Comparison of ENCODE assay signal across 17 cellular contexts in the genomic region with DNA sequence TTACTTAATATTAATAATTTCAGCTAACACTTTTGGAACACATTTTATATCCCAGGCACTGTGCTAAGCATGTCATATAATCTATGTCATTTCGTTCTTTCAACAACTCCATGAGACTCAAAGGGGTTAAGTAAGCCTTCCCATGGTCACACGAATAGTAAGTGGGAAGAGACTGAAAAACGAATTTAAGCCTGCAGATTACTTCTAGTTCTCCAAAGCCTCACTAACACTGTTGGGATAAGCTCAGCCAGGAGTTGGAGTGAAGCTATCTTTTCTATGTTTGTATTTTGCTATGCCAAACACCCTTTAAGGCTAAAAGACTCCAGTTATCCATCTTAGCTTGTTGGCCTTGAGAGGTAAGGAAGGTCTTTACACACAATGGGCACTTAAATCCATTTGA.
A peak's percentile ranks its signal among the peaks of the same experiment; 100 is the strongest.
DNase-seq lines count a peak whose midpoint lies in the region; ATAC-seq and TF ChIP-seq lines count a peak whose summit lies in the region.
"Had no signal": no experiment of that assay in that cellular context is flagged by ENCODE, and none has a peak within 500 bp of the region (broad histone marks: within the 10 kb centered on the region; RNA-seq: fewer than 3 reads in every experiment).

No MANE protein-coding gene starts in this region.

- no peak overlapping the region for H3T11ph ChIP-seq in H9 (ENCODE audit: low read length)

- no peak for ATAC-seq in naive thymus-derived CD4-positive, alpha-beta T cell
- ATAC-seq: HCT116, Panc1 had no signal

- H3K9me3 Mint-ChIP-seq in H9: peaks cover 27% of the 10 kb centered on the region in 2 experiments
- peaks cover 39% of the 10 kb centered on the region for H3K9me3 Mint-ChIP-seq in endodermal cell
- peaks cover 3 to 27% (median 11%) of the 10 kb centered on the region in 11 donors for H3K9me3 Mint-ChIP-seq in naive thymus-derived CD4-positive, alpha-beta T cell

- no peak overlapping the region for H3K14ac ChIP-seq in H9 (ENCODE audit: insufficient read depth, low read length)

- H2BK15ac ChIP-seq in H9 (ENCODE audit: low read depth, low read length): no peak overlapping the region

- TF ChIP-seq CTCF in H9 (conservative IDR thresholded peaks at IDR 0.05) (no peak), endodermal cell (conservative IDR thresholded peaks at IDR 0.05) (no peak), suprapubic skin (IDR thresholded peaks at IDR 0.05) (no peak), PC-9 (conservative IDR thresholded peaks at IDR 0.05) (no peak)

- CTCF ChIA-PET in naive thymus-derived CD4-positive, alpha-beta T cell (lab: Charles Lee): no interaction called here
- CTCF ChIA-PET in PC-9 (lab: Charles Lee): no interaction called here

- TF ChIP-seq EP300 in suprapubic skin (IDR thresholded peaks at IDR 0.05): no peak

- H3K79me2 ChIP-seq in H9 (ENCODE audit: insufficient read depth, low read length) (no peaks in the 10 kb centered on the region), PC-9 (ENCODE audit: low read depth) (no peaks in the 10 kb centered on the region)

- H2AFZ ChIP-seq in H9 (ENCODE audit: low read length): no peak overlapping the region
- no peak overlapping the region for H2AFZ ChIP-seq in PC-9

- intact Hi-C loops in naive thymus-derived CD4-positive, alpha-beta T cell (cut with micrococcal nuclease): no loop called here
- intact Hi-C loops in PC-9 (cut with micrococcal nuclease; ENCODE audit: unreplicated experiment): no loop called here

- H3K9me3 ChIP-seq in H9 (ENCODE audit: control insufficient read depth, low read depth, low read length) (peaks cover 8% of the 10 kb centered on the region), endodermal cell (ENCODE audit: control insufficient read depth, low read length) (peaks cover 48% of the 10 kb centered on the region), muscle layer of colon (ENCODE audit: low read length) (no peaks in the 10 kb centered on the region), suprapubic skin (peaks cover under 1% of the 10 kb centered on the region), PC-9 (ENCODE audit: insufficient read depth, low read depth) (no peaks in the 10 kb centered on the region)
- no peaks in the 10 kb centered on the region for H3K9me3 ChIP-seq in naive thymus-derived CD4-positive, alpha-beta T cell (ENCODE audit: control insufficient read depth in 2 of 3, low read length in 3 of 3)

- H3K4me3 ChIP-seq in endodermal cell (ENCODE audit: low read length) (peak overlapping the region; percentile 38), muscle layer of colon (ENCODE audit: low read depth in 1 of 2, low read length in 2 of 2) (peak overlapping the region in 1 of 2 donors; percentile 4), suprapubic skin (no peak overlapping the region), PC-9 (no peak overlapping the region)
- no peak overlapping the region for H3K4me3 ChIP-seq in naive thymus-derived CD4-positive, alpha-beta T cell (ENCODE audit: low read length)

- no peak overlapping the region for H3K18ac ChIP-seq in H9 (ENCODE audit: insufficient read length, low read depth, low read length)

- no peak overlapping the region for H4K91ac ChIP-seq in H9 (ENCODE audit: insufficient read length, low read depth, low read length)

- H3K27ac ChIP-seq in H9 (ENCODE audit: insufficient read length, low read depth, low read length) (peak overlapping the region; percentile 37), endodermal cell (ENCODE audit: low read depth, low read length) (no peak overlapping the region), muscle layer of colon (ENCODE audit: low read depth, low read length) (peak overlapping the region; percentile 66), suprapubic skin (peak overlapping the region; percentile 27), PC-9 (no peak overlapping the region)
- H3K27ac ChIP-seq in naive thymus-derived CD4-positive, alpha-beta T cell (ENCODE audit: low read depth, low read length): no peak overlapping the region
- H3K27ac ChIP-seq: HL-60 had no signal

- POLR2A ChIA-PET in naive thymus-derived CD4-positive, alpha-beta T cell (lab: Charles Lee): no interaction called here
- POLR2A ChIA-PET in PC-9 (lab: Charles Lee; ENCODE audit: unreplicated experiment): no interaction called here

- H2BK12ac ChIP-seq in H9 (ENCODE audit: insufficient read length, low read depth, low read length): no peak overlapping the region

- no peaks in the 10 kb centered on the region for H3F3A ChIP-seq in PC-9 (ENCODE audit: insufficient read depth, low read depth)

- H2BK5ac ChIP-seq in H9 (ENCODE audit: insufficient read length, low read length): no peak overlapping the region

- H3K4me1 ChIP-seq in H9 (ENCODE audit: insufficient read depth, low read length) (peaks cover 8% of the 10 kb centered on the region; the same call in 1 of the 2 replicates), endodermal cell (ENCODE audit: control insufficient read depth, insufficient read depth, low read length) (peaks cover 4% of the 10 kb centered on the region), muscle layer of colon (ENCODE audit: insufficient read depth, low read length) (peaks cover 22% of the 10 kb centered on the region), suprapubic skin (peaks cover 3% of the 10 kb centered on the region), PC-9 (replicated peaks; ENCODE audit: insufficient read depth) (no peaks in the 10 kb centered on the region)
- no peaks in the 10 kb centered on the region for H3K4me1 ChIP-seq in naive thymus-derived CD4-positive, alpha-beta T cell (ENCODE audit: control insufficient read depth in 2 of 2, insufficient read depth in 2 of 2, low read length in 2 of 2)

- BruUV-seq in PC-9 (replicated peaks; lab: Mats Ljungman, UMichigan): no TSS peak

- H3K27me3 Mint-ChIP-seq in H9 (ENCODE audit: low read depth) (no peaks in the 10 kb centered on the region; the same call in 1 of the 2 replicates), endodermal cell (ENCODE audit: insufficient read depth) (peaks cover 6% of the 10 kb centered on the region)
- H3K27me3 Mint-ChIP-seq in naive thymus-derived CD4-positive, alpha-beta T cell: peaks cover 17 to 30% (median 24%) of the 10 kb centered on the region in 5 donors

- H4K8ac ChIP-seq in H9 (replicated peaks; ENCODE audit: insufficient read length, low read depth, low read length): no peak overlapping the region

- H3K23ac ChIP-seq in H9 (ENCODE audit: insufficient read length, low read depth, low read length): no peak overlapping the region

- no CpG with 5 or more reads among the region's 3 CpGs for WGBS in H9 (ENCODE audit: extremely low coverage, insufficient read length, low lambda C conversion rate)
- 23 to 40% methylated on average over 2 to 3 of the region's 3 CpGs for WGBS in endodermal cell (ENCODE audit: insufficient coverage in 1 of 2, insufficient read length in 1 of 2), 2 experiments
- 44% methylated on average over 3 of the region's 3 CpGs for WGBS in suprapubic skin

- TF ChIP-seq POLR2A in suprapubic skin (IDR thresholded peaks at IDR 0.05): no peak

- H3K23me2 ChIP-seq in H9 (ENCODE audit: insufficient read length, low read depth, low read length, poor library complexity, severe bottlenecking): no peaks in the 10 kb centered on the region

- no peak overlapping the region for H3K4ac ChIP-seq in H9 (ENCODE audit: low read depth, low read length)

- H2BK120ac ChIP-seq in H9 (ENCODE audit: low read depth, low read length, poor library complexity, severe bottlenecking): no peak overlapping the region

- H3K9ac ChIP-seq in H9 (ENCODE audit: extremely low read depth, insufficient read length, low read length): no peak overlapping the region
- H3K9ac ChIP-seq in endodermal cell (ENCODE audit: extremely low read depth, low read length, poor library complexity, severe bottlenecking): no peak overlapping the region
- H3K9ac ChIP-seq in muscle layer of colon (ENCODE audit: low read length): no peak overlapping the region

- no peaks in the 10 kb centered on the region for H3K9me2 ChIP-seq in PC-9 (ENCODE audit: insufficient read depth)

- no peaks in the 10 kb centered on the region for H3K36me3 ChIP-seq in endodermal cell (ENCODE audit: control insufficient read depth, insufficient read depth, low read length)
- H3K36me3 ChIP-seq in muscle layer of colon (ENCODE audit: insufficient read depth, low read length): no peaks in the 10 kb centered on the region
- H3K36me3 ChIP-seq in suprapubic skin: no peaks in the 10 kb centered on the region
- H3K36me3 ChIP-seq in naive thymus-derived CD4-positive, alpha-beta T cell (ENCODE audit: control insufficient read depth in 2 of 3, insufficient read depth in 3 of 3, low read length in 3 of 3): no peaks in the 10 kb centered on the region
- H3K36me3 ChIP-seq in PC-9 (ENCODE audit: low read depth): no peaks in the 10 kb centered on the region

- H3K4me2 ChIP-seq in H9 (ENCODE audit: insufficient read depth, insufficient read length, low read length) (no peak overlapping the region), PC-9 (no peak overlapping the region)

- H3K36me3 Mint-ChIP-seq in H9 (ENCODE audit: insufficient read depth in 1 of 3, low read depth in 3 of 3) (peaks cover 19 to 33% (median 20%) of the 10 kb centered on the region in 3 experiments), endodermal cell (ENCODE audit: low read depth) (peaks cover 12% of the 10 kb centered on the region)
- H3K36me3 Mint-ChIP-seq in naive thymus-derived CD4-positive, alpha-beta T cell: no peaks in the 10 kb centered on the region

- H3K27ac Mint-ChIP-seq in H9 (peak overlapping the region in 2 of 3 experiments; percentile 34 to 56; a peak in 3 of 7 replicates), endodermal cell (peak overlapping the region; percentile 65)
- no peak overlapping the region for H3K27ac Mint-ChIP-seq in naive thymus-derived CD4-positive, alpha-beta T cell

- H3K4me3 Mint-ChIP-seq in H9 (no peak overlapping the region), endodermal cell (no peak overlapping the region)
- H3K4me3 Mint-ChIP-seq in naive thymus-derived CD4-positive, alpha-beta T cell: no peak overlapping the region

- DNase-seq in H9 (no peak), endodermal cell (no peak), suprapubic skin (ENCODE audit: low spot score in 2 of 2) (no peak), GM03348 (ENCODE audit: low spot score) (no peak), PC-9 (no peak)
- DNase-seq in naive thymus-derived CD4-positive, alpha-beta T cell: no peak
- DNase-seq: COR-L47, GF-D8, KG1, NCI-H146, NCI-H2107, NCI-H2227 treated with DMSO at 0.1 percent for 48 hours, NCI-H524 had no signal

- peak overlapping the region; percentile 9 for H2AK5ac ChIP-seq in H9 (ENCODE audit: insufficient read length, low read length)

- no peaks in the 10 kb centered on the region for H3K27me3 ChIP-seq in H9 (ENCODE audit: insufficient read depth, low read length)
- no peaks in the 10 kb centered on the region for H3K27me3 ChIP-seq in endodermal cell (ENCODE audit: control insufficient read depth, insufficient read depth, low read length, poor library complexity, severe bottlenecking)
- no peaks in the 10 kb centered on the region for H3K27me3 ChIP-seq in muscle layer of colon (ENCODE audit: control insufficient read depth in 1 of 2, insufficient read depth in 2 of 2, low read length in 2 of 2)
- H3K27me3 ChIP-seq in suprapubic skin: no peaks in the 10 kb centered on the region
- H3K27me3 ChIP-seq in naive thymus-derived CD4-positive, alpha-beta T cell (ENCODE audit: control insufficient read depth in 2 of 2, insufficient read depth in 2 of 2, low read length in 2 of 2): no peaks in the 10 kb centered on the region
- H3K27me3 ChIP-seq in PC-9 (ENCODE audit: insufficient read depth, low read depth): no peaks in the 10 kb centered on the region

- no peak overlapping the region for H3K56ac ChIP-seq in H9 (ENCODE audit: insufficient read length, low read depth, low read length)

- H4K20me1 ChIP-seq in H9 (ENCODE audit: control insufficient read depth, insufficient read depth, insufficient read length) (no peaks in the 10 kb centered on the region), PC-9 (ENCODE audit: insufficient read depth) (no peaks in the 10 kb centered on the region)

- no peaks in the 10 kb centered on the region for H3K79me1 ChIP-seq in H9 (ENCODE audit: insufficient read depth, low read depth, low read length, poor library complexity, severe bottlenecking)

- no peak overlapping the region for H2BK20ac ChIP-seq in H9 (ENCODE audit: low read depth, low read length, poor library complexity, severe bottlenecking)

- H3K4me1 Mint-ChIP-seq in H9 (peaks cover 39 to 43% of the 10 kb centered on the region in 2 experiments), endodermal cell (peaks cover 25% of the 10 kb centered on the region)
- H3K4me1 Mint-ChIP-seq in naive thymus-derived CD4-positive, alpha-beta T cell: no peaks in the 10 kb centered on the region

- no peak overlapping the region for H4K5ac ChIP-seq in H9 (ENCODE audit: insufficient read length, low read depth, low read length)

Comparison
In these comparisons a context has a peak if more than half of its experiments do, and no peak if none do; other contexts are left out.
1. H3K27ac ChIP-seq: peak in H9 (single experiment), muscle layer of colon (single experiment) and suprapubic skin (single experiment); none in endodermal cell (single experiment), naive thymus-derived CD4-positive, alpha-beta T cell (single experiment) and PC-9 (single experiment).
2. H3K27ac Mint-ChIP-seq: peak in H9 (2 of 3) and endodermal cell (single experiment); none in naive thymus-derived CD4-positive, alpha-beta T cell (0 of 9).